ENCODE assay signal across 11 cellular contexts in the genomic region with DNA sequence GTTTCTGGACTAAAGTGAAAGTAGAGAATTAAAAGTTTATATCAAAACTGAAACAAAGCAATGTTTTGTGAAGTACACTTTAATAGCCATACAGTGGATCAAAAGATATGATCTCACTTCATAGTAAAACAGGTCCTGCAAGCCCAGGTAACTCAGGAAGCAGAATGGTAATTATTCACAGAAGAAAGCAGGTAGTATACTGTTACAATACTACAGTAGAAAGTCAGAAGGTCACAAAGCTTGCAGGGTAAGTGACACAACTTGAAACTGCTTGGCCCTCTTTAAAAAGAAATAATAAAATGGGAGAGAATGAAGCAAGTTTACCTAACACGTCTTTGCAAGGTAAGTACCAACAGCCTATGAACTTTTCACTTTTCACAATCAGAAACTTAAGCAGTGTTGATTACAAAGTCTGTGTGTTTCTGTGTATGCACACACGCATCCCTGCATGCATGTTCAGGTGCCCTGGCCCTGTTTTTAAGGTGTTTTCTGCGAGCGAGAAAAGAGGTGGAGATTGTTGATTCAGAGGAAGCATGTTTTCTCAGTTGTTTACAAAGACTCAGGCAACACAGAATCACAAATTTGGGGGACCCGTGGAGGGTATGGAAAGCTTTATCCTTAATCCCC. TPM values are rescaled to one million over a fixed set of nuclear protein-coding genes. Genes with fewer than 3 reads are reported as not detected.
DNase-seq lines count a peak whose midpoint lies in the region; ATAC-seq and TF ChIP-seq lines count a peak whose summit lies in the region.
"Had no signal": no experiment of that assay in that cellular context is flagged by ENCODE, and none has a peak within 500 bp of the region (broad histone marks: within the 10 kb centered on the region; RNA-seq: fewer than 3 reads in every experiment).

A gene (plus strand): TSS at position 226 of the 627 bp plus-strand sequence.

- TF ChIP-seq CTCF in MCF 10A (IDR thresholded peaks at IDR 0.05; ENCODE audit: unreplicated experiment): no peak
- no peak for TF ChIP-seq CTCF in VCaP (conservative IDR thresholded peaks at IDR 0.05)
- no peak for TF ChIP-seq CTCF in mesothelial cell of epicardium (IDR thresholded peaks at IDR 0.05; ENCODE audit: unreplicated experiment)

- H3K4me3 Mint-ChIP-seq in MCF 10A (ENCODE audit: unreplicated experiment) (no peak within 1 kb of the TSS), mesothelial cell of epicardium (peak within 1 kb of the TSS; percentile 56)
- H3K4me3 Mint-ChIP-seq: activated CD8-positive, alpha-beta T cell treated with anti-CD3 and anti-CD28 coated beads for 36 hours; T-cell had no signal

- H3K4me1 Mint-ChIP-seq in MCF 10A (ENCODE audit: insufficient read depth, unreplicated experiment): peaks cover 22% of the 10 kb centered on the region
- H3K4me1 Mint-ChIP-seq in mesothelial cell of epicardium: peaks cover 53% of the 10 kb centered on the region
- H3K4me1 Mint-ChIP-seq: T-cell had no signal

- H3K36me3 Mint-ChIP-seq in MCF 10A (ENCODE audit: insufficient read depth, unreplicated experiment): no peaks in the 10 kb centered on the region
- H3K36me3 Mint-ChIP-seq in mesothelial cell of epicardium: no peaks in the 10 kb centered on the region
- H3K36me3 Mint-ChIP-seq: T-cell had no signal

- CTCF ChIA-PET in MCF 10A (lab: Yijun Ruan, JAX): no interaction called here

- DNase-seq in T47D (ENCODE audit: low read depth in 1 of 2, low spot score in 1 of 2) (peak; percentile 28 to 91), MCF 10A (ENCODE audit: unreplicated experiment) (no peak), mesothelial cell of epicardium (ENCODE audit: low spot score in 2 of 2, unreplicated experiment in 2 of 2) (no peak), ureter (ENCODE audit: low spot score) (no peak), SW 1271 (lab: John Stamatoyannopoulos, UW) (no peak)
- no peak for DNase-seq in stimulated activated CD4-positive, alpha-beta T cell treated with anti-CD3 and anti-CD28 coated beads, Interleukin-12 subunit alpha, Interleukin-12 subunit beta, amount 100 ng/mL, for 4 hours
- DNase-seq: activated CD8-positive, alpha-beta T cell treated with anti-CD3 and anti-CD28 coated beads for 36 hours; T-cell had no signal

- no peaks in the 10 kb centered on the region for H3K9me3 Mint-ChIP-seq in MCF 10A (ENCODE audit: unreplicated experiment)
- H3K9me3 Mint-ChIP-seq in mesothelial cell of epicardium: no peaks in the 10 kb centered on the region

- intact Hi-C loops in MCF 10A (cut with micrococcal nuclease): no loop called here

- no peak for ATAC-seq in GM19467 (IDR thresholded peaks at IDR 0.05; ENCODE audit: unreplicated experiment)
- ATAC-seq: activated CD8-positive, alpha-beta T cell treated with anti-CD3 and anti-CD28 coated beads for 36 hours; T-cell had no signal

- peak within 1 kb of the TSS; percentile 98 for H3K27ac ChIP-seq in VCaP
- H3K27ac ChIP-seq: HL-60 had no signal

- in situ Hi-C loops in T47D (cut with HindIII; ENCODE audit: low pct_unique_long_range_greater_than_20kb, low sequenced_read_pairs): no loop called here

- no peak within 1 kb of the TSS for H3K27ac Mint-ChIP-seq in MCF 10A (ENCODE audit: low read depth, unreplicated experiment)
- H3K27ac Mint-ChIP-seq in mesothelial cell of epicardium: peak within 1 kb of the TSS; percentile 89
- H3K27ac Mint-ChIP-seq: activated CD8-positive, alpha-beta T cell treated with anti-CD3 and anti-CD28 coated beads for 36 hours; T-cell had no signal

- H3K27me3 Mint-ChIP-seq in MCF 10A (ENCODE audit: insufficient read depth, unreplicated experiment): no peaks in the 10 kb centered on the region
- no peaks in the 10 kb centered on the region for H3K27me3 Mint-ChIP-seq in mesothelial cell of epicardium (ENCODE audit: low read depth)
- H3K27me3 Mint-ChIP-seq: activated CD8-positive, alpha-beta T cell treated with anti-CD3 and anti-CD28 coated beads for 36 hours; T-cell had no signal

- no TSS peak for BruUV-seq in MCF 10A (replicated peaks; lab: Mats Ljungman, UMichigan)

- POLR2A ChIA-PET in MCF 10A (lab: Yijun Ruan, JAX): no interaction called here

RNA-seq across cellular contexts. Expression of the gene that starts here (rescaled TPM):
- total RNA-seq in MCF 10A (2022) (3.6 and 4.2 TPM in 2 replicates), mesothelial cell of epicardium (27.9 to 29.9 TPM (median 28.3 TPM) in 3 replicates), ureter (59.2 TPM)

Comparison
In these comparisons a context has a peak if more than half of its experiments do, and no peak if none do; other contexts are left out.
1. DNase-seq: peak in T47D (2 of 2); none in MCF 10A (single experiment), mesothelial cell of epicardium (0 of 2), ureter (single experiment), SW 1271 (0 of 2) and stimulated activated CD4-positive, alpha-beta T cell treated with anti-CD3 and anti-CD28 coated beads, Interleukin-12 subunit alpha, Interleukin-12 subunit beta, amount 100 ng/mL, for 4 hours (single experiment).